In genomic region chr17:50200447-50201225, GRCh38 we compare ENCODE assay signal across 8 cellular contexts. TPM values are rescaled to one million over a fixed set of nuclear protein-coding genes. Genes with fewer than 3 reads are reported as not detected.
DNase-seq lines count a peak whose midpoint lies in the region; ATAC-seq and TF ChIP-seq lines count a peak whose summit lies in the region.

No MANE protein-coding gene starts in this region.

- TF ChIP-seq RAD21 in Ishikawa (IDR thresholded peaks at IDR 0.05; ENCODE audit: low read depth), result peak; percentile 86

- no peaks in the 10 kb centered on the region for H3K9me3 Mint-ChIP-seq in activated T-helper 2 cell treated with anti-CD3 and anti-CD28 coated beads, Interferon-gamma antibody, Interleukin-2, Interleukin-4, amounts not matched to agents 10 μg/mL and 5 μg/mL and 100 μg/mL, durations not matched to agents 14 hours and 24 hours and 36 hours
- no peaks in the 10 kb centered on the region for H3K9me3 Mint-ChIP-seq in nephron

- H3K4me3 Mint-ChIP-seq in activated T-helper 2 cell treated with anti-CD3 and anti-CD28 coated beads, Interferon-gamma antibody, Interleukin-2, Interleukin-4, amounts not matched to agents 10 μg/mL and 5 μg/mL and 100 μg/mL, durations not matched to agents 14 hours and 24 hours and 36 hours (ENCODE audit: low read depth), result peak overlapping the region; percentile 80
- peak overlapping the region; percentile 85 to 97 (median 97) for H3K4me3 Mint-ChIP-seq in nephron

- DNase-seq in Ammon's horn (ENCODE audit: low spot score) (peak; percentile 75), RPMI7951 (ENCODE audit: low read depth) (peak; percentile 91), fibroblast of the aortic adventitia (ENCODE audit: low read depth) (peak; percentile 93)
- DNase-seq in activated T-helper 2 cell treated with anti-CD3 and anti-CD28 coated beads, Interferon-gamma antibody, Interleukin-2, Interleukin-4, amounts not matched to agents 10 μg/mL and 5 μg/mL and 100 μg/mL, durations not matched to agents 14 hours and 24 hours and 36 hours (ENCODE audit: low spot score), result peak; percentile 80
- peak; percentile 85 for DNase-seq in stimulated activated naive CD8-positive, alpha-beta T cell treated with anti-CD3 and anti-CD28 coated beads, Interleukin-15, Interleukin-2, amounts not matched to agents 100 U/mL and 50 U/mL, for 24 hours

- peak overlapping the region; percentile 19 for H3K27ac Mint-ChIP-seq in activated T-helper 2 cell treated with anti-CD3 and anti-CD28 coated beads, Interferon-gamma antibody, Interleukin-2, Interleukin-4, amounts not matched to agents 10 μg/mL and 5 μg/mL and 100 μg/mL, durations not matched to agents 14 hours and 24 hours and 36 hours
- peak overlapping the region; percentile 91 to 100 (median 99) for H3K27ac Mint-ChIP-seq in nephron

- peaks cover 19% of the 10 kb centered on the region for H3K4me1 Mint-ChIP-seq in activated T-helper 2 cell treated with anti-CD3 and anti-CD28 coated beads, Interferon-gamma antibody, Interleukin-2, Interleukin-4, amounts not matched to agents 10 μg/mL and 5 μg/mL and 100 μg/mL, durations not matched to agents 14 hours and 24 hours and 36 hours (ENCODE audit: low read depth)
- H3K4me1 Mint-ChIP-seq in nephron, result peaks cover 82% of the 10 kb centered on the region

- H3K27me3 Mint-ChIP-seq in activated T-helper 2 cell treated with anti-CD3 and anti-CD28 coated beads, Interferon-gamma antibody, Interleukin-2, Interleukin-4, amounts not matched to agents 10 μg/mL and 5 μg/mL and 100 μg/mL, durations not matched to agents 14 hours and 24 hours and 36 hours (ENCODE audit: low read depth), result peaks cover 40% of the 10 kb centered on the region
- peaks cover 38% of the 10 kb centered on the region for H3K27me3 Mint-ChIP-seq in nephron (ENCODE audit: low read depth)

- H3K36me3 Mint-ChIP-seq in activated T-helper 2 cell treated with anti-CD3 and anti-CD28 coated beads, Interferon-gamma antibody, Interleukin-2, Interleukin-4, amounts not matched to agents 10 μg/mL and 5 μg/mL and 100 μg/mL, durations not matched to agents 14 hours and 24 hours and 36 hours (ENCODE audit: low read depth), result no peaks in the 10 kb centered on the region
- H3K36me3 Mint-ChIP-seq in nephron (ENCODE audit: low read depth), result peaks cover 33% of the 10 kb centered on the region

- peak; percentile 10; the same call in 1 of the 2 replicates for TF ChIP-seq EP300 in Ishikawa (IDR thresholded peaks at IDR 0.05; ENCODE audit: borderline replicate concordance)

- H3K4me3 ChIP-seq in fibroblast of the aortic adventitia (ENCODE audit: low read depth, low read length), result peak overlapping the region; percentile 73

- peak; percentile 66 for ATAC-seq in GM19324 (IDR thresholded peaks at IDR 0.05; ENCODE audit: low FRiP score, unreplicated experiment)
- peak; percentile 75 for ATAC-seq in stimulated activated naive CD8-positive, alpha-beta T cell treated with anti-CD3 and anti-CD28 coated beads, Interleukin-15, Interleukin-2, amounts not matched to agents 100 U/mL and 50 U/mL, for 24 hours

- intact Hi-C loops in activated T-helper 2 cell treated with anti-CD3 and anti-CD28 coated beads, Interferon-gamma antibody, Interleukin-2, Interleukin-4, amounts not matched to agents 10 μg/mL and 5 μg/mL and 100 μg/mL, durations not matched to agents 14 hours and 24 hours and 36 hours (cut with micrococcal nuclease), result loop anchor here (1.0 to 10.0 kb wide), 5 partner anchors 70 to 274 kb away; partner anchors contain the start of genes LRRC59, RSAD1 and XYLT2

- TF ChIP-seq CTCF in fibroblast of the aortic adventitia (IDR thresholded peaks at IDR 0.05; ENCODE audit: insufficient read depth, low read length) (peak; percentile 70), nephron (IDR thresholded peaks at IDR 0.05; ENCODE audit: unreplicated experiment in 3 of 3) (peak; percentile 100)

TF ChIP-seq in Ishikawa, 13 proteins besides CTCF, POLR2A, EP300 and RAD21:
- no peak for TF ChIP-seq USF1 (IDR thresholded peaks at IDR 0.05)
- peak; percentile 28; the same call in 1 of the 2 replicates for TF ChIP-seq NFIC (IDR thresholded peaks at IDR 0.05)
- no peak for TF ChIP-seq CREB1 (IDR thresholded peaks at IDR 0.05; ENCODE audit: low read depth)
- TF ChIP-seq ZBTB7A (IDR thresholded peaks at IDR 0.05; ENCODE audit: low read depth), result peak; percentile 23; the same call in 1 of the 2 replicates
- 0 out of 2 replicates have a peak, but pooled peaks have one; percentile 14 for TF ChIP-seq TAF1 (IDR thresholded peaks at IDR 0.05; ENCODE audit: low read depth)
- no peak for TF ChIP-seq FOXM1 (IDR thresholded peaks at IDR 0.05; ENCODE audit: borderline replicate concordance, low read depth)
- peak; percentile 99 for TF ChIP-seq EGR1 (IDR thresholded peaks at IDR 0.05)
- peak; percentile 22; the same call in 1 of the 2 replicates for TF ChIP-seq MAX (IDR thresholded peaks at IDR 0.05)

RNA-seq across cellular contexts. Expression of gene COL1A1, which starts 0.8 kb away (rescaled TPM):
- 239 and 259 TPM in 2 replicates for total RNA-seq in RPMI7951 (2014; rRNA removed; shearing (Covaris generic))
- total RNA-seq in activated T-helper 2 cell treated with anti-CD3 and anti-CD28 coated beads, Interferon-gamma antibody, Interleukin-2, Interleukin-4, amounts not matched to agents 10 μg/mL and 5 μg/mL and 100 μg/mL, durations not matched to agents 14 hours and 24 hours and 36 hours, result 13.9 and 15.5 TPM in 2 replicates
- total RNA-seq in fibroblast of the aortic adventitia (ENCODE audit: low replicate concordance), result 2,633 and 16,513 TPM in 2 replicates

RNA-seq across cellular contexts. Expression of gene SGCA, which starts 34.8 kb away (rescaled TPM):
- total RNA-seq in RPMI7951 (2014; rRNA removed; shearing (Covaris generic)), result not detected in 2 replicates
- 0.41 and 0.48 TPM in 2 replicates for total RNA-seq in activated T-helper 2 cell treated with anti-CD3 and anti-CD28 coated beads, Interferon-gamma antibody, Interleukin-2, Interleukin-4, amounts not matched to agents 10 μg/mL and 5 μg/mL and 100 μg/mL, durations not matched to agents 14 hours and 24 hours and 36 hours
- 0.65 and 0.90 TPM in 2 replicates for total RNA-seq in fibroblast of the aortic adventitia (ENCODE audit: low replicate concordance)

RNA-seq across cellular contexts. Expression of gene PPP1R9B, which starts 50.2 kb away (rescaled TPM):
- total RNA-seq in RPMI7951 (2014; rRNA removed; shearing (Covaris generic)), result 9.5 and 12.8 TPM in 2 replicates
- total RNA-seq in activated T-helper 2 cell treated with anti-CD3 and anti-CD28 coated beads, Interferon-gamma antibody, Interleukin-2, Interleukin-4, amounts not matched to agents 10 μg/mL and 5 μg/mL and 100 μg/mL, durations not matched to agents 14 hours and 24 hours and 36 hours, result 126 and 130 TPM in 2 replicates
- 59.3 and 85.4 TPM in 2 replicates for total RNA-seq in fibroblast of the aortic adventitia (ENCODE audit: low replicate concordance)

Comparison
In these comparisons a context has a peak if more than half of its experiments do, and no peak if none do; other contexts are left out.
1. Peak in every context shown above with its lines: DNase-seq, ATAC-seq and H3K4me3 ChIP-seq.
2. RNA of gene COL1A1, which starts 0.8 kb away (total RNA-seq): 2,633 to 16,513 TPM in fibroblast of the aortic adventitia and 239 to 259 TPM in RPMI7951; 13.9 to 15.5 TPM in activated T-helper 2 cell treated with anti-CD3 and anti-CD28 coated beads, Interferon-gamma antibody, Interleukin-2, Interleukin-4, amounts not matched to agents 10 μg/mL and 5 μg/mL and 100 μg/mL, durations not matched to agents 14 hours and 24 hours and 36 hours; every median in the first group is over 10 times any median in the second.